Comparison of ENCODE assay signal across 1 cellular context in genomic region chr2:3340144-3340543, GRCh38.
TF ChIP-seq lines count a peak whose summit lies in the region.

No MANE protein-coding gene starts in this region.

TF ChIP-seq in endothelial cell of umbilical vein, 7 proteins besides CTCF, POLR2A, EP300 and RAD21:
- no peak for TF ChIP-seq JUN (IDR thresholded peaks at IDR 0.05; ENCODE audit: borderline replicate concordance, insufficient read depth, insufficient read length, low read depth)
- no peak for TF ChIP-seq FOS (IDR thresholded peaks at IDR 0.05; ENCODE audit: borderline replicate concordance, insufficient read depth, low read length)
- no peak for TF ChIP-seq POLR2AphosphoS5 (IDR thresholded peaks at IDR 0.05; ENCODE audit: insufficient read depth, low read depth, low read length)
- TF ChIP-seq GATA2 (IDR thresholded peaks at IDR 0.05; ENCODE audit: insufficient read depth, insufficient read length, low read depth, low read length) = no peak
- TF ChIP-seq EZH2 (IDR thresholded peaks at IDR 0.05; ENCODE audit: borderline replicate concordance, low read depth, low read length, severe bottlenecking) = no peak
- TF ChIP-seq, protein P1, sequence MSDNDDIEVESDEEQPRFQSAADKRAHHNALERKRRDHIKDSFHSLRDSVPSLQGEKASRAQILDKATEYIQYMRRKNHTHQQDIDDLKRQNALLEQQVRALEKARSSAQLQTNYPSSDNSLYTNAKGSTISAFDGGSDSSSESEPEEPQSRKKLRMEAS (IDR thresholded peaks at IDR 0.05; ENCODE audit: insufficient read depth, insufficient read length) = no peak
- TF ChIP-seq MYC (IDR thresholded peaks at IDR 0.05; ENCODE audit: low read depth, low read length) = no peak
